9 cellular contexts compared by ENCODE assay signal in genomic region chr1:94884101-94884875, GRCh38. TPM values are rescaled to one million over a fixed set of nuclear protein-coding genes. Genes with fewer than 3 reads are reported as not detected.
DNase-seq lines count a peak whose midpoint lies in the region; TF ChIP-seq lines count a peak whose summit lies in the region.
"Had no signal": no experiment of that assay in that cellular context is flagged by ENCODE, and none has a peak within 500 bp of the region (broad histone marks: within the 10 kb centered on the region; RNA-seq: fewer than 3 reads in every experiment).

No MANE protein-coding gene starts in this region.

- peak overlapping the region; percentile 55 for H3K27ac Mint-ChIP-seq in Caco-2 (ENCODE audit: unreplicated experiment)
- H3K27ac Mint-ChIP-seq in activated CD4-positive, alpha-beta memory T cell treated with anti-CD3 and anti-CD28 coated beads for 36 hours, result no peak overlapping the region

- TF ChIP-seq CTCF in Caco-2 (IDR thresholded peaks at IDR 0.05; ENCODE audit: insufficient read depth in 1 of 2, low read depth in 1 of 2, low read length in 1 of 2, severe bottlenecking in 1 of 2, unreplicated experiment in 1 of 2) (no peak), GM10248 (IDR thresholded peaks at IDR 0.05; ENCODE audit: control extremely low read depth, extremely low read depth, low read depth, missing control alignments) (no peak)

- H3K27me3 ChIP-seq in Caco-2 (replicated peaks; ENCODE audit: control insufficient read depth, insufficient read depth, low read length) (no peaks in the 10 kb centered on the region), neuron (ENCODE audit: insufficient read depth, low read length) (no peaks in the 10 kb centered on the region)

- no peak overlapping the region for H3K4me3 ChIP-seq in Caco-2 (ENCODE audit: low read depth, low read length)
- H3K4me3 ChIP-seq in neuron (ENCODE audit: low read length), result no peak overlapping the region

- H3K4me1 Mint-ChIP-seq in Caco-2 (ENCODE audit: low read depth, unreplicated experiment), result peaks cover 7% of the 10 kb centered on the region
- peaks cover 10% of the 10 kb centered on the region for H3K4me1 Mint-ChIP-seq in activated CD4-positive, alpha-beta memory T cell treated with anti-CD3 and anti-CD28 coated beads for 36 hours (ENCODE audit: low read depth)

- H3K9me3 ChIP-seq in Caco-2 (no peaks in the 10 kb centered on the region), neuron (ENCODE audit: low read length) (no peaks in the 10 kb centered on the region)

- no peaks in the 10 kb centered on the region for H3K9me3 Mint-ChIP-seq in Caco-2 (ENCODE audit: unreplicated experiment)
- no peaks in the 10 kb centered on the region for H3K9me3 Mint-ChIP-seq in activated CD4-positive, alpha-beta memory T cell treated with anti-CD3 and anti-CD28 coated beads for 36 hours

- H2AFZ ChIP-seq in neuron (ENCODE audit: low read depth, low read length), result peak overlapping the region; percentile 34

- H3K36me3 Mint-ChIP-seq in Caco-2 (ENCODE audit: insufficient read depth, unreplicated experiment), result peaks cover 25% of the 10 kb centered on the region
- H3K36me3 Mint-ChIP-seq in activated CD4-positive, alpha-beta memory T cell treated with anti-CD3 and anti-CD28 coated beads for 36 hours, result no peaks in the 10 kb centered on the region

- H3K27me3 Mint-ChIP-seq in Caco-2 (ENCODE audit: insufficient read depth, unreplicated experiment), result no peaks in the 10 kb centered on the region
- H3K27me3 Mint-ChIP-seq in activated CD4-positive, alpha-beta memory T cell treated with anti-CD3 and anti-CD28 coated beads for 36 hours, result no peaks in the 10 kb centered on the region

- POLR2A ChIA-PET in Caco-2 (lab: Charles Lee), result no interaction called here
- POLR2A ChIA-PET in activated CD4-positive, alpha-beta memory T cell treated with anti-CD3 and anti-CD28 coated beads for 36 hours (lab: Charles Lee), result no interaction called here
- POLR2A ChIA-PET in GM10248 (lab: Yijun Ruan, JAX), result no interaction called here

- H3K4me1 ChIP-seq in Caco-2 (peaks cover 5% of the 10 kb centered on the region), neuron (ENCODE audit: insufficient read depth, low read length) (peaks cover 31% of the 10 kb centered on the region)

- DNase-seq in Caco-2 (peak; percentile 58 to 74), NCI-H526 (lab: John Stamatoyannopoulos, UW) (peak; percentile 89 to 91), fibroblast of gingiva (ENCODE audit: low read depth) (peak; percentile 85), SW 1271 (lab: John Stamatoyannopoulos, UW) (no peak), GM10248 (ENCODE audit: extremely low spot score) (no peak), CD1c-positive myeloid dendritic cell (ENCODE audit: extremely low spot score) (no peak)
- no peak for DNase-seq in activated CD4-positive, alpha-beta memory T cell treated with anti-CD3 and anti-CD28 coated beads for 36 hours
- DNase-seq: T-helper 9 cell had no signal

- H3K4me3 Mint-ChIP-seq in Caco-2 (ENCODE audit: unreplicated experiment), result no peak overlapping the region
- H3K4me3 Mint-ChIP-seq in activated CD4-positive, alpha-beta memory T cell treated with anti-CD3 and anti-CD28 coated beads for 36 hours, result no peak overlapping the region

- CTCF ChIA-PET in Caco-2 (lab: Charles Lee) (no interaction called here), GM10248 (lab: Yijun Ruan, JAX) (interaction anchor here (1.3 kb wide), 1 partner anchor 30 kb away, joined by 3 read pairs; no protein-coding TSS in a partner anchor)
- CTCF ChIA-PET in activated CD4-positive, alpha-beta memory T cell treated with anti-CD3 and anti-CD28 coated beads for 36 hours (lab: Charles Lee), result interaction anchor here (0.8 kb wide), 1 partner anchor 159 kb away, joined by 3 read pairs; no protein-coding TSS in a partner anchor

- H3K36me3 ChIP-seq in Caco-2 (ENCODE audit: control insufficient read depth, insufficient read depth, low read length) (no peaks in the 10 kb centered on the region), neuron (ENCODE audit: insufficient read depth, low read length) (no peaks in the 10 kb centered on the region)

- intact Hi-C loops in Caco-2 (cut with micrococcal nuclease; ENCODE audit: unreplicated experiment), result loop anchor here (2.0 kb wide), 1 partner anchor 19 kb away; no protein-coding TSS in a partner anchor
- intact Hi-C loops in activated CD4-positive, alpha-beta memory T cell treated with anti-CD3 and anti-CD28 coated beads for 36 hours (cut with micrococcal nuclease), result no loop called here

- BruUV-seq in Caco-2 (replicated peaks; lab: Mats Ljungman, UMichigan), result no TSS peak

RNA-seq across cellular contexts. Expression of gene CNN3, which starts 42.6 kb away (rescaled TPM):
- 286 and 329 TPM in 2 replicates for total RNA-seq in Caco-2 (2022)
- total RNA-seq in activated CD4-positive, alpha-beta memory T cell treated with anti-CD3 and anti-CD28 coated beads for 36 hours, result 1 to 10 TPM; 3.9 to 4.6 TPM

Comparison
In these comparisons a context has a peak if more than half of its experiments do, and no peak if none do; other contexts are left out.
1. DNase-seq: peak in Caco-2 (2 of 2), NCI-H526 (2 of 2) and fibroblast of gingiva (single experiment); none in activated CD4-positive, alpha-beta memory T cell treated with anti-CD3 and anti-CD28 coated beads for 36 hours (single experiment), SW 1271 (0 of 2), GM10248 (single experiment) and CD1c-positive myeloid dendritic cell (single experiment).
2. RNA of gene CNN3, which starts 42.6 kb away (total RNA-seq): 286 to 329 TPM in Caco-2; 3.9 to 4.6 TPM in activated CD4-positive, alpha-beta memory T cell treated with anti-CD3 and anti-CD28 coated beads for 36 hours; every median in the first group is over 10 times any median in the second.